Comparison of ENCODE assay signal across 9 cellular contexts in the genomic region with DNA sequence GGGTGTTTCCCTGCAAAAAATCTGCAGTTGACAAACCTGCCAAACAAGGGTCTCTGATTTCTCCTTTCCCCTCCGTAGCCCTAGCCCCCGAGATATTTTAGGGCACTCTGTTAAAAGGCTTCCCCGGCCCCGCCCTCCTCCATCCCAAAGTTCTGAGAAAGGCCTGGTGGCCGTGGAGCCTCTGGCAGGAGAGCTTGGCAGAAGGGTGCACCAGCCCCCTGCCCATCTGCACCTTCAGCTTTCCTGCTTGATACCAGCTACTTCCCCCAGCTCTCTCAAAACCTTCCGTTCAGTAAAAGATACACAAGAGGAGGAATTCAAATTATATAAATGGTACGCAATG. TPM values are rescaled to one million over a fixed set of nuclear protein-coding genes. Genes with fewer than 3 reads are reported as not detected.
DNase-seq lines count a peak whose midpoint lies in the region; ATAC-seq, FAIRE-seq and TF ChIP-seq lines count a peak whose summit lies in the region.
"Had no signal": no experiment of that assay in that cellular context is flagged by ENCODE, and none has a peak within 500 bp of the region (broad histone marks: within the 10 kb centered on the region; RNA-seq: fewer than 3 reads in every experiment).

No MANE protein-coding gene starts in this region.

- H3K79me2 ChIP-seq in SK-N-SH (ENCODE audit: insufficient read depth) = peaks cover 46% of the 10 kb centered on the region
- peaks cover 44% of the 10 kb centered on the region for H3K79me2 ChIP-seq in astrocyte (ENCODE audit: insufficient read depth, low read length)

- H3K4me1 ChIP-seq in SK-N-SH (ENCODE audit: control insufficient read depth in 1 of 2, insufficient read depth in 2 of 2, low read depth in 1 of 2, low read length in 1 of 2) = peaks cover 18 to 33% of the 10 kb centered on the region in 2 experiments; a peak in 3 of 4 replicates
- peaks cover 27% of the 10 kb centered on the region for H3K4me1 ChIP-seq in astrocyte (ENCODE audit: insufficient read depth, low read length)

- POLR2A ChIA-PET in SK-N-SH (lab: Yijun Ruan, JAX) = interaction anchor here (0.7 to 1.3 kb wide), 4 partner anchors 10 to 18 kb away, joined by 3 read pairs; no protein-coding TSS in a partner anchor

- peaks cover 6% of the 10 kb centered on the region for H3K27me3 Mint-ChIP-seq in astrocyte (ENCODE audit: low read depth, unreplicated experiment)

- H3K9ac ChIP-seq in SK-N-SH = peak overlapping the region; percentile 95; the same call in 1 of the 2 replicates
- H3K9ac ChIP-seq in astrocyte (ENCODE audit: low read length) = peak overlapping the region; percentile 99

- CTCF ChIA-PET in SK-N-SH (lab: Yijun Ruan, JAX) = interaction anchor here (1.0 to 1.3 kb wide), 3 partner anchors 10 to 383 kb away, joined by 3 read pairs; no protein-coding TSS in a partner anchor

- 87% methylated on average over 7 of the region's 7 CpGs for WGBS in SK-N-SH (ENCODE audit: low lambda C conversion rate)

- H3K9me3 Mint-ChIP-seq in astrocyte (ENCODE audit: unreplicated experiment) = peaks cover 8% of the 10 kb centered on the region

- H3K27ac ChIP-seq in SK-N-SH (ENCODE audit: low read depth in 2 of 2, low read length in 1 of 2) (peak overlapping the region in 1 of 2 experiments; percentile 86; a peak in 1 of 4 replicates), astrocyte (ENCODE audit: low read depth, low read length) (no peak overlapping the region), layer of hippocampus (ENCODE audit: low read depth, low read length) (peak overlapping the region; percentile 97), temporal lobe (ENCODE audit: low read depth, low read length) (peak overlapping the region; percentile 93)

- H3K27ac Mint-ChIP-seq in astrocyte (ENCODE audit: unreplicated experiment) = peak overlapping the region; percentile 66

- H3K9me3 ChIP-seq in SK-N-SH (peaks cover 16% of the 10 kb centered on the region), astrocyte (ENCODE audit: insufficient read depth, low read depth, low read length) (no peaks in the 10 kb centered on the region)

- FAIRE-seq in astrocyte (lab: Jason Lieb, UNC) = no peak
- FAIRE-seq: A204.1 had no signal

- H3K27me3 ChIP-seq in SK-N-SH (ENCODE audit: insufficient read depth) = no peaks in the 10 kb centered on the region
- no peaks in the 10 kb centered on the region for H3K27me3 ChIP-seq in astrocyte (ENCODE audit: insufficient read depth, low read length)
- H3K27me3 ChIP-seq in layer of hippocampus (ENCODE audit: control insufficient read depth, insufficient read depth, low read length) = no peaks in the 10 kb centered on the region

- H3K4me3 Mint-ChIP-seq in astrocyte (ENCODE audit: unreplicated experiment) = peak overlapping the region; percentile 86

- H3K36me3 Mint-ChIP-seq in astrocyte (ENCODE audit: low read depth, unreplicated experiment) = peaks cover 11% of the 10 kb centered on the region

- peak overlapping the region; percentile 92 for H2AFZ ChIP-seq in SK-N-SH (ENCODE audit: low read depth)
- H2AFZ ChIP-seq in astrocyte (ENCODE audit: low read depth, low read length) = peak overlapping the region; percentile 98

- peaks cover 0 to 17% of the 10 kb centered on the region in 2 experiments for H3K36me3 ChIP-seq in SK-N-SH (replicated peaks in 1 of 2; ENCODE audit: control insufficient read depth in 1 of 2, insufficient read depth in 2 of 2, low read length in 1 of 2)
- no peaks in the 10 kb centered on the region for H3K36me3 ChIP-seq in astrocyte (ENCODE audit: insufficient read depth, low read length)

- H3K4me1 Mint-ChIP-seq in astrocyte (ENCODE audit: low read depth, unreplicated experiment) = peaks cover 17% of the 10 kb centered on the region

- H3K9me2 ChIP-seq in SK-N-SH = no peaks in the 10 kb centered on the region

- H3K4me3 ChIP-seq in SK-N-SH (ENCODE audit: low read depth in 2 of 2, low read length in 1 of 2) = peak overlapping the region; percentile 93 to 100
- peak overlapping the region; percentile 96 for H3K4me3 ChIP-seq in astrocyte (ENCODE audit: insufficient read depth, low read depth, low read length)

- TF ChIP-seq CTCF in SK-N-SH (IDR thresholded peaks at IDR 0.05) (no peak), astrocyte (IDR thresholded peaks at IDR 0.05; ENCODE audit: insufficient read depth, low read depth, low read length) (no peak)

- H3F3A ChIP-seq in SK-N-SH (replicated peaks; ENCODE audit: insufficient read depth) = peaks cover 7% of the 10 kb centered on the region

- ATAC-seq in SK-N-SH treated with all-trans-retinoic acid at 6 μM for 48 hours (no peak), HG03139 (IDR thresholded peaks at IDR 0.05; ENCODE audit: unreplicated experiment) (no peak), GM19397 (IDR thresholded peaks at IDR 0.05; ENCODE audit: unreplicated experiment) (no peak)

- peak overlapping the region; percentile 79 for H3K4me2 ChIP-seq in SK-N-SH
- H3K4me2 ChIP-seq in astrocyte (ENCODE audit: low read length) = peak overlapping the region; percentile 95

- no peak for DNase-seq in SK-N-SH
- DNase-seq in astrocyte (ENCODE audit: low read depth) = no peak
- DNase-seq in HK-2 (ENCODE audit: unreplicated experiment) = no peak

- no peak for TF ChIP-seq EP300 in SK-N-SH (IDR thresholded peaks at IDR 0.05; ENCODE audit: borderline replicate concordance in 1 of 2, low read depth in 1 of 2, low read length in 1 of 2)

- no peak for TF ChIP-seq RAD21 in SK-N-SH (IDR thresholded peaks at IDR 0.05; ENCODE audit: low read length)

- H4K20me1 ChIP-seq in SK-N-SH (ENCODE audit: insufficient read depth) = peaks cover 17% of the 10 kb centered on the region
- H4K20me1 ChIP-seq in astrocyte (ENCODE audit: insufficient read depth, low read length) = peaks cover 41% of the 10 kb centered on the region

TF ChIP-seq in SK-N-SH, 30 proteins besides CTCF, POLR2A, EP300 and RAD21:
- TF ChIP-seq RCOR1 (IDR thresholded peaks at IDR 0.05; ENCODE audit: low read length) (no peak), NRF1 (IDR thresholded peaks at IDR 0.05; ENCODE audit: low read depth, low read length) (no peak), FOXJ3 (CRISPR knock-in tag; IDR thresholded peaks at IDR 0.05) (no peak), RXRA (IDR thresholded peaks at IDR 0.05; ENCODE audit: borderline replicate concordance, low read depth) (no peak), TAF1 (IDR thresholded peaks at IDR 0.05; ENCODE audit: borderline replicate concordance, low read depth, low read length) (no peak), TCF12 (IDR thresholded peaks at IDR 0.05) (no peak)
- TF ChIP-seq, protein P1, sequence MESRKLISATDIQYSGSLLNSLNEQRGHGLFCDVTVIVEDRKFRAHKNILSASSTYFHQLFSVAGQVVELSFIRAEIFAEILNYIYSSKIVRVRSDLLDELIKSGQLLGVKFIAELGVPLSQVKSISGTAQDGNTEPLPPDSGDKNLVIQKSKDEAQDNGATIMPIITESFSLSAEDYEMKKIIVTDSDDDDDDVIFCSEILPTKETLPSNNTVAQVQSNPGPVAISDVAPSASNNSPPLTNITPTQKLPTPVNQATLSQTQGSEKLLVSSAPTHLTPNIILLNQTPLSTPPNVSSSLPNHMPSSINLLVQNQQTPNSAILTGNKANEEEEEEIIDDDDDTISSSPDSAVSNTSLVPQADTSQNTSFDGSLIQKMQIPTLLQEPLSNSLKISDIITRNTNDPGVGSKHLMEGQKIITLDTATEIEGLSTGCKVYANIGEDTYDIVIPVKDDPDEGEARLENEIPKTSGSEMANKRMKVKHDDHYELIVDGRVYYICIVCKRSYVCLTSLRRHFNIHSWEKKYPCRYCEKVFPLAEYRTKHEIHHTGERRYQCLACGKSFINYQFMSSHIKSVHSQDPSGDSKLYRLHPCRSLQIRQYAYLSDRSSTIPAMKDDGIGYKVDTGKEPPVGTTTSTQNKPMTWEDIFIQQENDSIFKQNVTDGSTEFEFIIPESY (IDR thresholded peaks at IDR 0.05; ENCODE audit: borderline replicate concordance, low read depth) = no peak

TF ChIP-seq in SK-N-SH treated with all-trans-retinoic acid at 6 μM for 48 hours, 23 proteins besides CTCF, POLR2A, EP300 and RAD21:
- TF ChIP-seq TCF4 (CRISPR knock-in tag; IDR thresholded peaks at IDR 0.05; ENCODE audit: borderline replicate concordance) (no peak), TOX (CRISPR knock-in tag; IDR thresholded peaks at IDR 0.05; ENCODE audit: borderline replicate concordance) (no peak)
- TF ChIP-seq, protein P2, sequence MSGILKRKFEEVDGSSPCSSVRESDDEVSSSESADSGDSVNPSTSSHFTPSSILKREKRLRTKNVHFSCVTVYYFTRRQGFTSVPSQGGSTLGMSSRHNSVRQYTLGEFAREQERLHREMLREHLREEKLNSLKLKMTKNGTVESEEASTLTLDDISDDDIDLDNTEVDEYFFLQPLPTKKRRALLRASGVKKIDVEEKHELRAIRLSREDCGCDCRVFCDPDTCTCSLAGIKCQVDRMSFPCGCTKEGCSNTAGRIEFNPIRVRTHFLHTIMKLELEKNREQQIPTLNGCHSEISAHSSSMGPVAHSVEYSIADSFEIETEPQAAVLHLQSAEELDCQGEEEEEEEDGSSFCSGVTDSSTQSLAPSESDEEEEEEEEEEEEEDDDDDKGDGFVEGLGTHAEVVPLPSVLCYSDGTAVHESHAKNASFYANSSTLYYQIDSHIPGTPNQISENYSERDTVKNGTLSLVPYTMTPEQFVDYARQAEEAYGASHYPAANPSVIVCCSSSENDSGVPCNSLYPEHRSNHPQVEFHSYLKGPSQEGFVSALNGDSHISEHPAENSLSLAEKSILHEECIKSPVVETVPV (CRISPR knock-in tag; IDR thresholded peaks at IDR 0.05) = no peak

RNA-seq across cellular contexts. Expression of a gene that starts 0.7 kb away (rescaled TPM):
- 83.8 and 87.4 TPM in 2 replicates for polyA plus RNA-seq in SK-N-SH (2012; rRNA removed)
- 47.2 and 67.5 TPM in 2 replicates for polyA plus RNA-seq in SK-N-SH (2012; cell fraction: cytosol; rRNA removed)
- polyA plus RNA-seq in SK-N-SH (2012; cell fraction: nucleus; rRNA removed) = 55.9 and 68.2 TPM in 2 replicates
- total RNA-seq in astrocyte (71.3 and 72.1 TPM in 2 replicates), temporal lobe (15.5 TPM)

RNA-seq across cellular contexts. Expression of a gene that starts 13.7 kb away (rescaled TPM):
- polyA plus RNA-seq in SK-N-SH (2012; rRNA removed) = 11.6 and 14.3 TPM in 2 replicates
- 5.3 and 10.0 TPM in 2 replicates for polyA plus RNA-seq in SK-N-SH (2012; cell fraction: cytosol; rRNA removed)
- polyA plus RNA-seq in SK-N-SH (2012; cell fraction: nucleus; rRNA removed) = 9.1 and 10.1 TPM in 2 replicates
- total RNA-seq in astrocyte (1.8 and 2.2 TPM in 2 replicates), temporal lobe (0.98 TPM)

RNA-seq across cellular contexts. Expression of a gene that starts 30.6 kb away (rescaled TPM):
- polyA plus RNA-seq in SK-N-SH (2012; rRNA removed) = 272 and 579 TPM in 2 replicates
- 169 and 266 TPM in 2 replicates for polyA plus RNA-seq in SK-N-SH (2012; cell fraction: cytosol; rRNA removed)
- 757 and 838 TPM in 2 replicates for polyA plus RNA-seq in SK-N-SH (2012; cell fraction: nucleus; rRNA removed)
- total RNA-seq in astrocyte (495 and 654 TPM in 2 replicates), temporal lobe (19.7 TPM)

Comparison
In these comparisons a context has a peak if more than half of its experiments do, and no peak if none do; other contexts are left out.
1. RNA of a gene that starts 30.6 kb away (total RNA-seq): 495 to 654 TPM in astrocyte; 19.7 TPM in temporal lobe (single experiment); every median in the first group is over 10 times any median in the second.